27 cellular contexts compared by ENCODE assay signal in genomic region chr19:54287456-54287855, GRCh38. TPM values are rescaled to one million over a fixed set of nuclear protein-coding genes. Genes with fewer than 3 reads are reported as not detected.
DNase-seq lines count a peak whose midpoint lies in the region; ATAC-seq, FAIRE-seq and TF ChIP-seq lines count a peak whose summit lies in the region.
"Had no signal": no experiment of that assay in that cellular context is flagged by ENCODE, and none has a peak within 500 bp of the region (broad histone marks: within the 10 kb centered on the region; RNA-seq: fewer than 3 reads in every experiment).

No MANE protein-coding gene starts in this region.

- peaks cover 3% of the 10 kb centered on the region for H3K4me1 ChIP-seq in ACC112 (ENCODE audit: control insufficient read depth, insufficient read depth, low read length, unreplicated experiment)
- no peaks in the 10 kb centered on the region for H3K4me1 ChIP-seq in pancreas
- peaks cover 0 to 6% (median 0%) of the 10 kb centered on the region in 12 donors for H3K4me1 ChIP-seq in heart left ventricle
- H3K4me1 ChIP-seq: Caco-2 had no signal

- no peak for TF ChIP-seq POLR2A in heart left ventricle (IDR thresholded peaks at IDR 0.05)

- H3K4me3 ChIP-seq in ACC112 (ENCODE audit: low read depth, low read length) (no peak overlapping the region), fibroblast of pulmonary artery (replicated peaks; ENCODE audit: low read depth, low read length) (no peak overlapping the region), pancreas (no peak overlapping the region), heart left ventricle (no peak overlapping the region)
- H3K4me3 ChIP-seq: GM23338, thoracic aorta had no signal

- POLR2A ChIA-PET in GM10248 (lab: Yijun Ruan, JAX) = no interaction called here

- DNase-seq in ELR (ENCODE audit: low read depth) (peak; percentile 66), M059J (ENCODE audit: low read depth) (peak; percentile 14), fibroblast of pulmonary artery (ENCODE audit: low read depth) (peak; percentile 4), pancreas (no peak), heart left ventricle (no peak), GM10248 (ENCODE audit: extremely low spot score) (no peak)
- DNase-seq: activated CD4-positive, CD25-positive, alpha-beta regulatory T cell; activated CD8-positive, alpha-beta T cell treated with anti-CD3 and anti-CD28 coated beads for 36 hours; activated naive CD4-positive, alpha-beta T cell treated with Interleukin-2 at 50 U/mL for 16 hours; activated T-cell treated with anti-CD3 and anti-CD28 coated beads, Interleukin-2, amount 50 U/mL, for 1 hour; Caco-2; effector CD4-positive, alpha-beta T cell; erythroblast; KBM-7; NCI-H1930; RPMI8226; stimulated activated CD4-positive, alpha-beta T cell treated with anti-CD3 and anti-CD28 coated beads, Interleukin-2, amount 100 ng/mL, for 24 hours; stimulated activated naive B cell treated with anti-CD40 and anti-IgM and Interleukin-4, amounts not matched to agents 10 μg/mL and 1 μg/mL and 100 μg/mL, for 72 hours had no signal

- no peak for FAIRE-seq in pancreas (lab: Jason Lieb, UNC)

- no peaks in the 10 kb centered on the region for H3K79me2 ChIP-seq in ACC112 (ENCODE audit: control insufficient read depth, insufficient read depth, low read length, unreplicated experiment)

- WGBS in pancreas, 2 donors = 47 to 59% methylated on average over 4 of the region's 4 CpGs
- 71 to 80% (median 76%) methylated on average over 4 of the region's 4 CpGs for WGBS in heart left ventricle, 4 donors

- H3K27ac ChIP-seq in ACC112 (ENCODE audit: low read depth, low read length) (0 out of 2 replicates have a peak overlapping the region, but pooled peaks have one; percentile 29), pancreas (no peak overlapping the region), heart left ventricle (no peak overlapping the region)
- H3K27ac ChIP-seq: thoracic aorta had no signal

- ATAC-seq in GM21423 (IDR thresholded peaks at IDR 0.05; ENCODE audit: unreplicated experiment) = no peak
- no peak for ATAC-seq in pancreas
- ATAC-seq in heart left ventricle = no peak
- ATAC-seq: activated CD8-positive, alpha-beta T cell treated with anti-CD3 and anti-CD28 coated beads for 36 hours; GM23338; left lobe of liver; stimulated activated naive B cell treated with anti-CD40 and anti-IgM and Interleukin-4, amounts not matched to agents 10 μg/mL and 1 μg/mL and 100 μg/mL, for 72 hours had no signal

- H3K27me3 ChIP-seq in ACC112 (ENCODE audit: insufficient read depth, low read length) (peaks cover 21% of the 10 kb centered on the region), pancreas (peaks cover 0 to 3% (median 0%) of the 10 kb centered on the region in 4 donors), heart left ventricle (peaks cover 0 to 17% (median 0%) of the 10 kb centered on the region in 9 donors)

- TF ChIP-seq CTCF in fibroblast of pulmonary artery (IDR thresholded peaks at IDR 0.05; ENCODE audit: low read length, missing control alignments) (no peak), pancreas (IDR thresholded peaks at IDR 0.05) (no peak), heart left ventricle (IDR thresholded peaks at IDR 0.05) (no peak), GM10248 (IDR thresholded peaks at IDR 0.05; ENCODE audit: control extremely low read depth, extremely low read depth, low read depth, missing control alignments) (no peak)

- H3K36me3 ChIP-seq in ACC112 (ENCODE audit: insufficient read depth, low read length) (no peaks in the 10 kb centered on the region), pancreas (no peaks in the 10 kb centered on the region), heart left ventricle (no peaks in the 10 kb centered on the region)
- H3K36me3 ChIP-seq: thoracic aorta had no signal

- CTCF ChIA-PET in GM10248 (lab: Yijun Ruan, JAX) = no interaction called here

- intact Hi-C loops in pancreas (cut with DNase I) = no loop called here
- intact Hi-C loops in heart left ventricle (cut with DNase I) = no loop called here

- H3K9me3 ChIP-seq in pancreas = no peaks in the 10 kb centered on the region
- H3K9me3 ChIP-seq in heart left ventricle = no peaks in the 10 kb centered on the region
- H3K9me3 ChIP-seq: Caco-2, thoracic aorta had no signal

- no peak overlapping the region for H2AFZ ChIP-seq in ACC112 (ENCODE audit: low read length, unreplicated experiment)
- H2AFZ ChIP-seq: GM23338 had no signal

RNA-seq across cellular contexts. Expression of gene LILRB2, which starts 6.5 kb away (rescaled TPM):
- total RNA-seq in M059J (2014; rRNA removed; shearing (Covaris generic)) = not detected in 2 replicates
- total RNA-seq in pancreas = 1 to 10 TPM in 3 of 6 donors, under 1 TPM in 3; 0.19 to 3.9 (median 1.2) TPM
- 1 to 10 TPM; 1.4 to 1.6 TPM for polyA plus RNA-seq in pancreas
- 10 to 100 TPM in 2 of 9 donors, 1 to 10 TPM in 6, under 1 TPM in 1; 0.83 to 43.6 (median 1.7) TPM for total RNA-seq in heart left ventricle
- polyA plus RNA-seq in heart left ventricle = 1 to 10 TPM; 1.2 to 2.7 TPM
- total RNA-seq: activated CD8-positive, alpha-beta T cell treated with anti-CD3 and anti-CD28 coated beads for 36 hours; Caco-2; GM23338; NCI-H460; neural crest cell; progenitor cell of endocrine pancreas had no signal
- polyA plus RNA-seq: AG04450, GM23338 had no signal

RNA-seq across cellular contexts. Expression of gene LILRA5, which starts 25.5 kb away (rescaled TPM):
- not detected in 2 replicates for total RNA-seq in M059J (2014; rRNA removed; shearing (Covaris generic))
- total RNA-seq in pancreas (1 to 10 TPM in 2 of 6 donors, under 1 TPM in 4; 0.20 to 1.7 (median 0.51) TPM), heart left ventricle (10 to 100 TPM in 1 of 9 donors, 1 to 10 TPM in 6, under 1 TPM in 1, not detected in 1; 0.27 to 16.2 (median 1.5) TPM)
- polyA plus RNA-seq in pancreas (1 to 10 TPM in 1 of 2 donors, under 1 TPM in 1; 0.34 to 1.1 TPM), heart left ventricle (1 to 10 TPM in 1 of 2 donors, under 1 TPM in 1; 0.19 to 4.7 TPM)
- total RNA-seq: activated CD8-positive, alpha-beta T cell treated with anti-CD3 and anti-CD28 coated beads for 36 hours; Caco-2; GM23338; NCI-H460; neural crest cell; progenitor cell of endocrine pancreas had no signal
- polyA plus RNA-seq: AG04450, GM23338 had no signal

RNA-seq across cellular contexts. Expression of gene LILRB5, which starts 30.4 kb away (rescaled TPM):
- not detected in 2 replicates for total RNA-seq in M059J (2014; rRNA removed; shearing (Covaris generic))
- total RNA-seq in pancreas (1 to 10 TPM in 3 of 6 donors, under 1 TPM in 3; 0.23 to 3.1 (median 1.1) TPM), heart left ventricle (10 to 100 TPM in 2 of 9 donors, 1 to 10 TPM in 7; 1.8 to 22.2 (median 3.9) TPM)
- polyA plus RNA-seq in pancreas (1 to 10 TPM in 1 of 2 donors, under 1 TPM in 1; 0.56 to 1.4 TPM), heart left ventricle (1 to 10 TPM; 1.4 to 4.0 TPM)
- total RNA-seq: activated CD8-positive, alpha-beta T cell treated with anti-CD3 and anti-CD28 coated beads for 36 hours; Caco-2; GM23338; NCI-H460; neural crest cell; progenitor cell of endocrine pancreas had no signal
- polyA plus RNA-seq: AG04450, GM23338 had no signal

RNA-seq across cellular contexts. Expression of gene LILRA6, which starts 44.9 kb away (rescaled TPM):
- not detected in 2 replicates for total RNA-seq in M059J (2014; rRNA removed; shearing (Covaris generic))
- total RNA-seq in pancreas = 1 to 10 TPM in 2 of 6 donors, under 1 TPM in 4; 0.20 to 2.4 (median 0.62) TPM
- under 1 TPM; 0.31 to 0.38 TPM for polyA plus RNA-seq in pancreas
- 10 to 100 TPM in 1 of 9 donors, 1 to 10 TPM in 4, under 1 TPM in 4; 0.44 to 20.9 (median 1.3) TPM for total RNA-seq in heart left ventricle
- 1 to 10 TPM; 1.0 to 1.7 TPM for polyA plus RNA-seq in heart left ventricle
- total RNA-seq: activated CD8-positive, alpha-beta T cell treated with anti-CD3 and anti-CD28 coated beads for 36 hours; Caco-2; GM23338; NCI-H460; neural crest cell; progenitor cell of endocrine pancreas had no signal
- polyA plus RNA-seq: AG04450, GM23338 had no signal

RNA-seq across cellular contexts. Expression of gene LILRA4, which starts 51.5 kb away (rescaled TPM):
- not detected in 2 replicates for total RNA-seq in M059J (2014; rRNA removed; shearing (Covaris generic))
- total RNA-seq in pancreas (1 to 10 TPM in 1 of 6 donors, under 1 TPM in 1, not detected in 4; 0.24 to 2.4 TPM), heart left ventricle (not detected)
- polyA plus RNA-seq in pancreas (not detected), heart left ventricle (not detected)
- total RNA-seq: activated CD8-positive, alpha-beta T cell treated with anti-CD3 and anti-CD28 coated beads for 36 hours; Caco-2; GM23338; left lobe of liver; NCI-H460; neural crest cell; progenitor cell of endocrine pancreas; thoracic aorta had no signal
- polyA plus RNA-seq: AG04450, GM23338 had no signal

Comparison
In these comparisons a context has a peak if more than half of its experiments do, and no peak if none do; other contexts are left out.
1. DNase-seq: peak in ELR (single experiment), M059J (single experiment) and fibroblast of pulmonary artery (single experiment); none in pancreas (0 of 6), heart left ventricle (0 of 5) and GM10248 (single experiment).